15 cellular contexts compared by ENCODE assay signal in the genomic region with DNA sequence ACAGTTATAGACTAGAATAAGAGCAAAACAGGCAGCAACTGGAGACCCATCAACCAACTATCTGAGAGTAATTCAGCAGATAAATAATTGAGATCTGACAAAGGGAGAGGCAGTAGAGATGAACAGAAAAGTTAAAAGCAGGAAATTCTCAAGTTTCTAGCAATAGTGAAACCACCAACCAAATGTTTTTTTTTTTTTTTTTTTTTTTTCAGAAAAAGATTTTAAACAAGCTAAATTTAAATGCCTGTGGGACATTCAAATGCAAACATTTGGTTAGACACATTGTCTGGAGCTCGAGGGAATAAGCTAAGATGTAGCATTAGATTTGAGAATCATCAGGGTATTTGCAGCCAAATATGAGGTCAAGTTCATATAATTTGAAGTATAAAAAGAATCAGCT. TPM values are rescaled to one million over a fixed set of nuclear protein-coding genes. Genes with fewer than 3 reads are reported as not detected.
DNase-seq lines count a peak whose midpoint lies in the region; ATAC-seq and TF ChIP-seq lines count a peak whose summit lies in the region.
"Had no signal": no experiment of that assay in that cellular context is flagged by ENCODE, and none has a peak within 500 bp of the region (broad histone marks: within the 10 kb centered on the region; RNA-seq: fewer than 3 reads in every experiment).

No MANE protein-coding gene starts in this region.

- no peaks in the 10 kb centered on the region for H3K27me3 ChIP-seq in esophagus squamous epithelium
- H3K27me3 ChIP-seq: BE2C, brain microvascular endothelial cell had no signal

- ATAC-seq in GM18517 (IDR thresholded peaks at IDR 0.05; ENCODE audit: unreplicated experiment) (peak; percentile 63), GM19351 (IDR thresholded peaks at IDR 0.05; ENCODE audit: unreplicated experiment) (no peak), HG03159 (IDR thresholded peaks at IDR 0.05; ENCODE audit: unreplicated experiment) (no peak)
- peak; percentile 27 for ATAC-seq in activated CD8-positive, alpha-beta T cell treated with anti-CD3 and anti-CD28 coated beads for 36 hours

- H3K27me3 Mint-ChIP-seq in activated CD8-positive, alpha-beta T cell treated with anti-CD3 and anti-CD28 coated beads for 36 hours, result no peaks in the 10 kb centered on the region

- H3K9me3 ChIP-seq in esophagus squamous epithelium, result no peaks in the 10 kb centered on the region
- H3K9me3 ChIP-seq: BE2C had no signal

- no peak overlapping the region for H3K4me3 Mint-ChIP-seq in activated CD8-positive, alpha-beta T cell treated with anti-CD3 and anti-CD28 coated beads for 36 hours

- no peak for TF ChIP-seq POLR2A in esophagus squamous epithelium (IDR thresholded peaks at IDR 0.05)

- H3K27ac ChIP-seq in esophagus squamous epithelium, result no peak overlapping the region
- H3K27ac ChIP-seq: brain microvascular endothelial cell had no signal

- DNase-seq in AG09319 (ENCODE audit: extremely low read depth, low read depth), result peak; percentile 19
- DNase-seq in activated CD8-positive, alpha-beta T cell treated with anti-CD3 and anti-CD28 coated beads for 36 hours, result no peak
- DNase-seq in fibroblast of peridontal ligament (ENCODE audit: extremely low read depth), result peak; percentile 90
- no peak for DNase-seq in GM19240 (ENCODE audit: insufficient read length, low spot score)
- no peak for DNase-seq in esophagus squamous epithelium (lab: John Stamatoyannopoulos, UW)
- DNase-seq: activated CD8-positive, alpha-beta memory T cell treated with anti-CD3 and anti-CD28 coated beads, Interleukin-2, amount 50 U/mL, for 4 hours; BE2C; brain microvascular endothelial cell; left cardiac atrium; NCI-H1694; NCI-H69; stimulated activated CD4-positive, alpha-beta T cell treated with anti-CD3 and anti-CD28 coated beads, Interleukin-4, amount 100 ng/mL, for 1 hour had no signal

- CTCF ChIA-PET in activated CD8-positive, alpha-beta T cell treated with anti-CD3 and anti-CD28 coated beads for 36 hours (lab: Charles Lee), result interaction anchor here (0.9 to 2.7 kb wide), 10 partner anchors 9 to 80 kb away, joined by 3 to 10 read pairs (median 4); a partner anchor contains a TSS

- H3K4me3 ChIP-seq in esophagus squamous epithelium, result no peak overlapping the region

- peaks cover 6 to 68% (median 23%) of the 10 kb centered on the region in 3 donors for H3K4me1 ChIP-seq in esophagus squamous epithelium
- H3K4me1 ChIP-seq: BE2C had no signal

- H3K4me1 Mint-ChIP-seq in activated CD8-positive, alpha-beta T cell treated with anti-CD3 and anti-CD28 coated beads for 36 hours (ENCODE audit: low read depth), result peaks cover 70% of the 10 kb centered on the region

- intact Hi-C loops in activated CD8-positive, alpha-beta T cell treated with anti-CD3 and anti-CD28 coated beads for 36 hours (cut with micrococcal nuclease), result no loop called here
- intact Hi-C loops in esophagus squamous epithelium (cut with DNase I), result no loop called here

- H3K27ac Mint-ChIP-seq in activated CD8-positive, alpha-beta T cell treated with anti-CD3 and anti-CD28 coated beads for 36 hours, result peak overlapping the region; percentile 75

- 33 to 40% methylated on average over 1 of the region's 1 CpG for WGBS in esophagus squamous epithelium, 2 donors

- no peak for TF ChIP-seq CTCF in AG09319 (IDR thresholded peaks at IDR 0.05; ENCODE audit: low read depth, low read length)
- TF ChIP-seq CTCF in activated CD8-positive, alpha-beta T cell treated with anti-CD3 and anti-CD28 coated beads for 36 hours (IDR thresholded peaks at IDR 0.05), result no peak
- TF ChIP-seq CTCF in esophagus squamous epithelium (IDR thresholded peaks at IDR 0.05), result no peak

- H3K9me3 Mint-ChIP-seq in activated CD8-positive, alpha-beta T cell treated with anti-CD3 and anti-CD28 coated beads for 36 hours, result no peaks in the 10 kb centered on the region

- H3K36me3 ChIP-seq in esophagus squamous epithelium, result peaks cover 0 to 51% (median 0%) of the 10 kb centered on the region in 3 donors
- H3K36me3 ChIP-seq: BE2C, brain microvascular endothelial cell had no signal

- H3K36me3 Mint-ChIP-seq in activated CD8-positive, alpha-beta T cell treated with anti-CD3 and anti-CD28 coated beads for 36 hours (ENCODE audit: low read depth), result peaks cover 49% of the 10 kb centered on the region

- POLR2A ChIA-PET in activated CD8-positive, alpha-beta T cell treated with anti-CD3 and anti-CD28 coated beads for 36 hours (lab: Charles Lee), result interaction anchor here (0.9 to 2.1 kb wide), 3 partner anchors 9 to 16 kb away, joined by 3 to 11 read pairs (median 4); a partner anchor contains a TSS

RNA-seq across cellular contexts. Expression of a gene that starts 16.4 kb away (rescaled TPM):
- 10 to 100 TPM; 53.3 to 56.2 TPM for total RNA-seq in activated CD8-positive, alpha-beta T cell treated with anti-CD3 and anti-CD28 coated beads for 36 hours
- 10 to 100 TPM; 32.9 to 69.6 (median 63.3) TPM for total RNA-seq in esophagus squamous epithelium

Comparison
In these comparisons a context has a peak if more than half of its experiments do, and no peak if none do; other contexts are left out.
1. DNase-seq: peak in AG09319 (single experiment) and fibroblast of peridontal ligament (single experiment); none in activated CD8-positive, alpha-beta T cell treated with anti-CD3 and anti-CD28 coated beads for 36 hours (single experiment), GM19240 (single experiment) and esophagus squamous epithelium (single experiment).
2. ATAC-seq: peak in GM18517 (single experiment) and activated CD8-positive, alpha-beta T cell treated with anti-CD3 and anti-CD28 coated beads for 36 hours (single experiment); none in GM19351 (single experiment) and HG03159 (single experiment).